Comparison of ENCODE assay signal across 16 cellular contexts in the genomic region with DNA sequence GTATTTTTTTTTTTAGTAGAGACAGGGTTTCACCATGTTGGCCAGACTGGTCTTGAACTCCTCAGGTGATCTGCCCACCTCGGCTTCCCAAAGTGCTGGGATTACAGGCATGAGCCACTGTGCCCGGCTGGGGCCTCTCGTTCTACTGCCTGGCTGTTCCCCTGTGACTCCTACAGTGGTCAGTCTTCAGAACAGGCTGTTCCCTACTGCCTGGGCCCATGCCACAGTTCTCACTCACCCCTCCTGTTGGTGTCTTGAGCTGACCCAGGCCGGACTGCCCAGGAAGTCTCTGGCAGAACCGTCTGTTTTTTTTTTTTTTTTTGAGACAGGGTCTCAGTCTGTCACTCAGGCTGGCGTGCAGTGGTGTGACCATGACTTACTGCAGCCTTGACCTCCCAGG. TPM values are rescaled to one million over a fixed set of nuclear protein-coding genes. Genes with fewer than 3 reads are reported as not detected.
"Had no signal": no experiment of that assay in that cellular context is flagged by ENCODE, and none has a peak within 500 bp of the region (broad histone marks: within the 10 kb centered on the region; RNA-seq: fewer than 3 reads in every experiment).

No MANE protein-coding gene starts in this region.

- H3K27ac Mint-ChIP-seq: activated naive CD8-positive, alpha-beta T cell treated with anti-CD3 and anti-CD28 coated beads for 36 hours; natural killer cell; T-helper 2 cell treated with Interferon-gamma antibody and Interleukin-4, amounts not matched to agents 5 μg/mL and 100 μg/mL, for 36 hours had no signal

- H3K36me3 ChIP-seq: breast epithelium, thyroid gland had no signal

- DNase-seq: activated effector memory CD4-positive, alpha-beta T cell treated with anti-CD3 and anti-CD28 coated beads, Interleukin-2, amount 50 U/mL, for 16 hours; activated naive CD8-positive, alpha-beta T cell treated with anti-CD3 and anti-CD28 coated beads for 36 hours; activated T-cell treated with anti-CD3 and anti-CD28 coated beads, Interleukin-2, amount 50 U/mL, for 24 hours; left ventricle myocardium inferior; natural killer cell; SHP77 treated with DMSO at 0.1 percent for 48 hours; stimulated activated CD4-positive, alpha-beta T cell treated with anti-CD3 and anti-CD28 coated beads, Interleukin-4, amount 100 ng/mL, for 24 hours; stimulated activated naive CD8-positive, alpha-beta T cell treated with anti-CD3 and anti-CD28 coated beads, Interleukin-15, amount 100 ng/mL, for 72 hours; thyroid gland had no signal

- ATAC-seq: activated CD4-positive, CD25-positive, alpha-beta regulatory T cell treated with anti-CD3 and anti-CD28 coated beads, Interleukin-2, amount 50 U/mL, for 24 hours; natural killer cell; stimulated activated naive CD8-positive, alpha-beta T cell treated with anti-CD3 and anti-CD28 coated beads, Interleukin-15, amount 100 ng/mL, for 72 hours had no signal

- H3K9me3 Mint-ChIP-seq: activated naive CD8-positive, alpha-beta T cell treated with anti-CD3 and anti-CD28 coated beads for 36 hours; activated T-cell treated with anti-CD3 and anti-CD28 coated beads, Interleukin-2, amount 50 U/mL, for 24 hours; natural killer cell; stimulated activated naive CD8-positive, alpha-beta T cell treated with anti-CD3 and anti-CD28 coated beads, Interleukin-15, amount 100 ng/mL, for 72 hours; T-helper 2 cell treated with Interferon-gamma antibody and Interleukin-4, amounts not matched to agents 5 μg/mL and 100 μg/mL, for 36 hours had no signal

- H3K36me3 Mint-ChIP-seq: activated naive CD8-positive, alpha-beta T cell treated with anti-CD3 and anti-CD28 coated beads for 36 hours; natural killer cell had no signal

- H3K4me1 Mint-ChIP-seq: activated naive CD8-positive, alpha-beta T cell treated with anti-CD3 and anti-CD28 coated beads for 36 hours; natural killer cell had no signal

- H3K4me3 ChIP-seq: breast epithelium, left ventricle myocardium inferior, thyroid gland had no signal

- H3K27me3 Mint-ChIP-seq: activated naive CD8-positive, alpha-beta T cell treated with anti-CD3 and anti-CD28 coated beads for 36 hours; activated T-cell treated with anti-CD3 and anti-CD28 coated beads, Interleukin-2, amount 50 U/mL, for 24 hours; stimulated activated naive CD8-positive, alpha-beta T cell treated with anti-CD3 and anti-CD28 coated beads, Interleukin-15, amount 100 ng/mL, for 72 hours had no signal

- FAIRE-seq: endometrium, islet of Langerhans had no signal

- H3K27ac ChIP-seq: breast epithelium, thyroid gland had no signal

- H3K4me3 Mint-ChIP-seq: activated naive CD8-positive, alpha-beta T cell treated with anti-CD3 and anti-CD28 coated beads for 36 hours; activated T-cell treated with anti-CD3 and anti-CD28 coated beads, Interleukin-2, amount 50 U/mL, for 24 hours; natural killer cell; stimulated activated naive CD8-positive, alpha-beta T cell treated with anti-CD3 and anti-CD28 coated beads, Interleukin-15, amount 100 ng/mL, for 72 hours; T-helper 2 cell treated with Interferon-gamma antibody and Interleukin-4, amounts not matched to agents 5 μg/mL and 100 μg/mL, for 36 hours had no signal

- H3K4me1 ChIP-seq: breast epithelium had no signal

- H3K27me3 ChIP-seq: breast epithelium, thyroid gland had no signal

- H3K9me3 ChIP-seq: breast epithelium, left ventricle myocardium inferior, thyroid gland had no signal

RNA-seq across cellular contexts. Expression of a gene that starts 23.2 kb away (rescaled TPM):
- total RNA-seq: chondrocyte, left ventricle myocardium inferior, pulmonary artery endothelial cell had no signal
